1 cellular context compared by ENCODE assay signal in the genomic region with DNA sequence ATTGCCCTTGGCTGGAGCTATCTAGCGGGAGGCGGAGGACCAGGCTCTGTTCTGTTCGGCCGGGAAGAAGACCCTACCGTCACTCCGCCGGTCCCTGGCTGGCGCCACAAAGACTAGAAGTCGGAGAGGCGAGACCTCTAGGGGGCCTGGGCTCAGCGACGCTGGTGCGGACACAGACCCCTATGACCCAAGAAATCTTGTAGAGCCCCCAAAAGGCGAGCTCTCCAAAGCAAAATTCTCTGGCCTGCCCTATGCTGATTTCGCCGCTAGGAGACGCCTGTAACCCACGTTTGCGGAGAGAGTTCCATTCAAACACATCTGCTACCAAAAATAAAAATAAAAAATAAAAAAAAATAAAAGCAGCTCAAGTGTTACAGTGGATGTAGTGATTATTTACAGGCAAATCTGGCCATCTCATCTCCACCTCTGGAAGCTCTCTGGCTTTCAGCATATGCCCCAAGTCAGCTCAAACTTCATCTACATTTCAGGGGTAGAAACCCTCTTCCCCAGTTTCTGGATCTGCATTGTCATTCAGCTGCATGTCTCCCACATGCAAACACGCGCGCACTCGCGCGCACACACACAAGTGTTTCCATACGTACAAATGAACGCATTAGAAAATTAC.
TF ChIP-seq lines count a peak whose summit lies in the region.

No MANE protein-coding gene starts in this region.

TF ChIP-seq in H1, 55 proteins besides CTCF, POLR2A, EP300 and RAD21 (continued from another document):
- TF ChIP-seq EGR1 (IDR thresholded peaks at IDR 0.05; ENCODE audit: borderline replicate concordance, low read depth, low read length) (no peak), RNF2 (IDR thresholded peaks at IDR 0.05; ENCODE audit: borderline replicate concordance, low read depth, low read length, missing control alignments, poor library complexity, severe bottlenecking) (no peak), RBBP5 (IDR thresholded peaks at IDR 0.05; ENCODE audit: borderline replicate concordance, low read depth, low read length) (no peak), SAP30 (IDR thresholded peaks at IDR 0.05; ENCODE audit: insufficient read depth, insufficient replicate concordance, low read length) (no peak), PHF8 (conservative IDR thresholded peaks at IDR 0.05; ENCODE audit: low read depth, low read length) (no peak), CHD1 (IDR thresholded peaks at IDR 0.05; ENCODE audit: low read depth, low read length) (no peak), CHD2 (IDR thresholded peaks at IDR 0.05; ENCODE audit: low read length) (no peak), ZNF274 (IDR thresholded peaks at IDR 0.05; ENCODE audit: borderline replicate concordance, extremely low read depth, low read length) (no peak), JUND (IDR thresholded peaks at IDR 0.05; ENCODE audit: low read length) (0 out of 2 replicates have a peak, but pooled peaks have one; percentile 22), SIRT6 (IDR thresholded peaks at IDR 0.05; ENCODE audit: low read length) (no peak), KDM5A (IDR thresholded peaks at IDR 0.05; ENCODE audit: low read length) (peak; percentile 37; the same call in 1 of the 2 replicates), RXRA (IDR thresholded peaks at IDR 0.05; ENCODE audit: insufficient read depth, low read depth, low read length) (no peak), CEBPB (IDR thresholded peaks at IDR 0.05; ENCODE audit: low read depth, low read length) (no peak), TBP (IDR thresholded peaks at IDR 0.05; ENCODE audit: low read depth, low read length) (no peak; the same call in 1 of the 2 replicates), RFX5 (IDR thresholded peaks at IDR 0.05; ENCODE audit: borderline replicate concordance, low read depth, low read length) (no peak), TAF1 (IDR thresholded peaks at IDR 0.05; ENCODE audit: low read depth, low read length) (no peak), SIN3A (conservative IDR thresholded peaks at IDR 0.05 in 1 of 2, IDR thresholded peaks at IDR 0.05 in 1 of 2; ENCODE audit: low read depth in 1 of 2, low read length in 2 of 2) (0 out of 4 replicates have a peak, but pooled peaks of 1 of the 2 experiments have one; percentile 39), POLR2AphosphoS5 (IDR thresholded peaks at IDR 0.05; ENCODE audit: low read depth, low read length) (no peak), SP2 (IDR thresholded peaks at IDR 0.05; ENCODE audit: low read length) (no peak), SIX5 (IDR thresholded peaks at IDR 0.05; ENCODE audit: low read depth, low read length) (no peak), SRF (IDR thresholded peaks at IDR 0.05; ENCODE audit: low read depth, low read length) (no peak)
- TF ChIP-seq, protein P1, sequence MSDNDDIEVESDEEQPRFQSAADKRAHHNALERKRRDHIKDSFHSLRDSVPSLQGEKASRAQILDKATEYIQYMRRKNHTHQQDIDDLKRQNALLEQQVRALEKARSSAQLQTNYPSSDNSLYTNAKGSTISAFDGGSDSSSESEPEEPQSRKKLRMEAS (IDR thresholded peaks at IDR 0.05): no peak; the same call in 1 of the 2 replicates
- TF ChIP-seq, protein P2, sequence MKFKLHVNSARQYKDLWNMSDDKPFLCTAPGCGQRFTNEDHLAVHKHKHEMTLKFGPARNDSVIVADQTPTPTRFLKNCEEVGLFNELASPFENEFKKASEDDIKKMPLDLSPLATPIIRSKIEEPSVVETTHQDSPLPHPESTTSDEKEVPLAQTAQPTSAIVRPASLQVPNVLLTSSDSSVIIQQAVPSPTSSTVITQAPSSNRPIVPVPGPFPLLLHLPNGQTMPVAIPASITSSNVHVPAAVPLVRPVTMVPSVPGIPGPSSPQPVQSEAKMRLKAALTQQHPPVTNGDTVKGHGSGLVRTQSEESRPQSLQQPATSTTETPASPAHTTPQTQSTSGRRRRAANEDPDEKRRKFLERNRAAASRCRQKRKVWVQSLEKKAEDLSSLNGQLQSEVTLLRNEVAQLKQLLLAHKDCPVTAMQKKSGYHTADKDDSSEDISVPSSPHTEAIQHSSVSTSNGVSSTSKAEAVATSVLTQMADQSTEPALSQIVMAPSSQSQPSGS (IDR thresholded peaks at IDR 0.05; ENCODE audit: low read length): 0 out of 2 replicates have a peak, but pooled peaks have one; percentile 68
- TF ChIP-seq, protein P3, sequence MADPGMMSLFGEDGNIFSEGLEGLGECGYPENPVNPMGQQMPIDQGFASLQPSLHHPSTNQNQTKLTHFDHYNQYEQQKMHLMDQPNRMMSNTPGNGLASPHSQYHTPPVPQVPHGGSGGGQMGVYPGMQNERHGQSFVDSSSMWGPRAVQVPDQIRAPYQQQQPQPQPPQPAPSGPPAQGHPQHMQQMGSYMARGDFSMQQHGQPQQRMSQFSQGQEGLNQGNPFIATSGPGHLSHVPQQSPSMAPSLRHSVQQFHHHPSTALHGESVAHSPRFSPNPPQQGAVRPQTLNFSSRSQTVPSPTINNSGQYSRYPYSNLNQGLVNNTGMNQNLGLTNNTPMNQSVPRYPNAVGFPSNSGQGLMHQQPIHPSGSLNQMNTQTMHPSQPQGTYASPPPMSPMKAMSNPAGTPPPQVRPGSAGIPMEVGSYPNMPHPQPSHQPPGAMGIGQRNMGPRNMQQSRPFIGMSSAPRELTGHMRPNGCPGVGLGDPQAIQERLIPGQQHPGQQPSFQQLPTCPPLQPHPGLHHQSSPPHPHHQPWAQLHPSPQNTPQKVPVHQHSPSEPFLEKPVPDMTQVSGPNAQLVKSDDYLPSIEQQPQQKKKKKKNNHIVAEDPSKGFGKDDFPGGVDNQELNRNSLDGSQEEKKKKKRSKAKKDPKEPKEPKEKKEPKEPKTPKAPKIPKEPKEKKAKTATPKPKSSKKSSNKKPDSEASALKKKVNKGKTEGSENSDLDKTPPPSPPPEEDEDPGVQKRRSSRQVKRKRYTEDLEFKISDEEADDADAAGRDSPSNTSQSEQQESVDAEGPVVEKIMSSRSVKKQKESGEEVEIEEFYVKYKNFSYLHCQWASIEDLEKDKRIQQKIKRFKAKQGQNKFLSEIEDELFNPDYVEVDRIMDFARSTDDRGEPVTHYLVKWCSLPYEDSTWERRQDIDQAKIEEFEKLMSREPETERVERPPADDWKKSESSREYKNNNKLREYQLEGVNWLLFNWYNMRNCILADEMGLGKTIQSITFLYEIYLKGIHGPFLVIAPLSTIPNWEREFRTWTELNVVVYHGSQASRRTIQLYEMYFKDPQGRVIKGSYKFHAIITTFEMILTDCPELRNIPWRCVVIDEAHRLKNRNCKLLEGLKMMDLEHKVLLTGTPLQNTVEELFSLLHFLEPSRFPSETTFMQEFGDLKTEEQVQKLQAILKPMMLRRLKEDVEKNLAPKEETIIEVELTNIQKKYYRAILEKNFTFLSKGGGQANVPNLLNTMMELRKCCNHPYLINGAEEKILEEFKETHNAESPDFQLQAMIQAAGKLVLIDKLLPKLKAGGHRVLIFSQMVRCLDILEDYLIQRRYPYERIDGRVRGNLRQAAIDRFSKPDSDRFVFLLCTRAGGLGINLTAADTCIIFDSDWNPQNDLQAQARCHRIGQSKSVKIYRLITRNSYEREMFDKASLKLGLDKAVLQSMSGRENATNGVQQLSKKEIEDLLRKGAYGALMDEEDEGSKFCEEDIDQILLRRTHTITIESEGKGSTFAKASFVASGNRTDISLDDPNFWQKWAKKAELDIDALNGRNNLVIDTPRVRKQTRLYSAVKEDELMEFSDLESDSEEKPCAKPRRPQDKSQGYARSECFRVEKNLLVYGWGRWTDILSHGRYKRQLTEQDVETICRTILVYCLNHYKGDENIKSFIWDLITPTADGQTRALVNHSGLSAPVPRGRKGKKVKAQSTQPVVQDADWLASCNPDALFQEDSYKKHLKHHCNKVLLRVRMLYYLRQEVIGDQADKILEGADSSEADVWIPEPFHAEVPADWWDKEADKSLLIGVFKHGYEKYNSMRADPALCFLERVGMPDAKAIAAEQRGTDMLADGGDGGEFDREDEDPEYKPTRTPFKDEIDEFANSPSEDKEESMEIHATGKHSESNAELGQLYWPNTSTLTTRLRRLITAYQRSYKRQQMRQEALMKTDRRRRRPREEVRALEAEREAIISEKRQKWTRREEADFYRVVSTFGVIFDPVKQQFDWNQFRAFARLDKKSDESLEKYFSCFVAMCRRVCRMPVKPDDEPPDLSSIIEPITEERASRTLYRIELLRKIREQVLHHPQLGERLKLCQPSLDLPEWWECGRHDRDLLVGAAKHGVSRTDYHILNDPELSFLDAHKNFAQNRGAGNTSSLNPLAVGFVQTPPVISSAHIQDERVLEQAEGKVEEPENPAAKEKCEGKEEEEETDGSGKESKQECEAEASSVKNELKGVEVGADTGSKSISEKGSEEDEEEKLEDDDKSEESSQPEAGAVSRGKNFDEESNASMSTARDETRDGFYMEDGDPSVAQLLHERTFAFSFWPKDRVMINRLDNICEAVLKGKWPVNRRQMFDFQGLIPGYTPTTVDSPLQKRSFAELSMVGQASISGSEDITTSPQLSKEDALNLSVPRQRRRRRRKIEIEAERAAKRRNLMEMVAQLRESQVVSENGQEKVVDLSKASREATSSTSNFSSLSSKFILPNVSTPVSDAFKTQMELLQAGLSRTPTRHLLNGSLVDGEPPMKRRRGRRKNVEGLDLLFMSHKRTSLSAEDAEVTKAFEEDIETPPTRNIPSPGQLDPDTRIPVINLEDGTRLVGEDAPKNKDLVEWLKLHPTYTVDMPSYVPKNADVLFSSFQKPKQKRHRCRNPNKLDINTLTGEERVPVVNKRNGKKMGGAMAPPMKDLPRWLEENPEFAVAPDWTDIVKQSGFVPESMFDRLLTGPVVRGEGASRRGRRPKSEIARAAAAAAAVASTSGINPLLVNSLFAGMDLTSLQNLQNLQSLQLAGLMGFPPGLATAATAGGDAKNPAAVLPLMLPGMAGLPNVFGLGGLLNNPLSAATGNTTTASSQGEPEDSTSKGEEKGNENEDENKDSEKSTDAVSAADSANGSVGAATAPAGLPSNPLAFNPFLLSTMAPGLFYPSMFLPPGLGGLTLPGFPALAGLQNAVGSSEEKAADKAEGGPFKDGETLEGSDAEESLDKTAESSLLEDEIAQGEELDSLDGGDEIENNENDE (IDR thresholded peaks at IDR 0.05; ENCODE audit: insufficient replicate concordance, low read length): no peak
